ENCODE assay signal across 21 cellular contexts in the genomic region with DNA sequence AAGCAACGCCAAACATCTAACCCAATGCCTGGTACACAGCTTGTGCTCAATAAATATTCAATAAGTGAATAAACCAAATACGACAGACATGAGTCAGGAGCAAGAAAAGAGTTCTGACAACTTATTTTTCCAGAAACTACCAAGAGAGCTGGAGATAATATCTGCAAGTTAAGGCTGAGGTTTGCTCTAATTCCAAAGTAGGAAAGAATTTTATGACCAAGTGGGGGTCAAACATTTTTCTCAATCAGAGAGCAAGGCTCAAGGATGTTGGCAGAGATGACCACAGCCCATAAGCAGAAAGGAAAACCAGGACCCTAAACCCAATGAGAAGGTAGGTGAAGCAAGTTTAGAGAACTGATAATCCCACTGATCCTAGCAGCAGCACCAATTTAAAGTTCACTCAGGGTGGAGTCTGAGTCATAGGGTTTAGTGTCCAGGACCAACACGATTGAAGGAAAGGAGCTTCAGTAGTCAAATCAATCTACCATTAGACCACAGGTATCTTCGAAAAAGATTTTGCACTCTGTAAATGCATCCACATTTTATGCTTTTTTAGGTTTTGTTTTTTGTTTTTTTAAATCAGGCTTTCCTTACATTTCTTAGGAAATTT. TPM values are rescaled to one million over a fixed set of nuclear protein-coding genes. Genes with fewer than 3 reads are reported as not detected.
DNase-seq lines count a peak whose midpoint lies in the region; ATAC-seq and TF ChIP-seq lines count a peak whose summit lies in the region.
"Had no signal": no experiment of that assay in that cellular context is flagged by ENCODE, and none has a peak within 500 bp of the region (broad histone marks: within the 10 kb centered on the region; RNA-seq: fewer than 3 reads in every experiment).

No MANE protein-coding gene starts in this region.

- H3F3A ChIP-seq in SK-N-SH (replicated peaks; ENCODE audit: insufficient read depth): peaks cover 15% of the 10 kb centered on the region

- no peak for TF ChIP-seq POLR2A in adrenal gland (IDR thresholded peaks at IDR 0.05)

- no peaks in the 10 kb centered on the region for H3K79me2 ChIP-seq in SK-N-SH (ENCODE audit: insufficient read depth)

- no peak overlapping the region for H3K9ac ChIP-seq in SK-N-SH

- 59% methylated on average over 4 of the region's 4 CpGs for WGBS in SK-N-SH (ENCODE audit: low lambda C conversion rate)
- 68 to 78% (median 78%) methylated on average over 4 of the region's 4 CpGs for WGBS in adrenal gland, 4 donors

- no peak for TF ChIP-seq CTCF in left ventricle myocardium inferior (IDR thresholded peaks at IDR 0.05; ENCODE audit: borderline replicate concordance)
- TF ChIP-seq CTCF in SK-N-SH (IDR thresholded peaks at IDR 0.05): no peak
- no peak for TF ChIP-seq CTCF in fibroblast of villous mesenchyme (IDR thresholded peaks at IDR 0.05; ENCODE audit: insufficient read depth, low read depth, low read length)
- no peak for TF ChIP-seq CTCF in coronary artery (IDR thresholded peaks at IDR 0.05)
- no peak for TF ChIP-seq CTCF in adrenal gland (IDR thresholded peaks at IDR 0.05)

- H3K27me3 ChIP-seq in left ventricle myocardium inferior (ENCODE audit: low read depth) (no peaks in the 10 kb centered on the region), SK-N-SH (ENCODE audit: insufficient read depth) (no peaks in the 10 kb centered on the region), adrenal gland (no peaks in the 10 kb centered on the region)
- H3K27me3 ChIP-seq: neutrophil had no signal

- no peaks in the 10 kb centered on the region for H4K20me1 ChIP-seq in SK-N-SH (ENCODE audit: insufficient read depth)

- peak overlapping the region; percentile 55; the same call in 1 of the 2 replicates for H3K4me2 ChIP-seq in SK-N-SH

- peak overlapping the region; percentile 86 for H3K27ac ChIP-seq in left ventricle myocardium inferior (replicated peaks)
- peak overlapping the region in 1 of 2 experiments; percentile 33; a peak in 2 of 4 replicates for H3K27ac ChIP-seq in SK-N-SH (ENCODE audit: low read depth in 2 of 2, low read length in 1 of 2)
- no peak overlapping the region for H3K27ac ChIP-seq in coronary artery
- no peak overlapping the region for H3K27ac ChIP-seq in adrenal gland
- H3K27ac ChIP-seq: C4-2B, neutrophil had no signal

- CTCF ChIA-PET in SK-N-SH (lab: Yijun Ruan, JAX): interaction anchor here (1.0 to 2.1 kb wide), 4 partner anchors 65 to 180 kb away, joined by 3 to 11 read pairs (median 6); no protein-coding TSS in a partner anchor

- no peaks in the 10 kb centered on the region for H3K9me3 ChIP-seq in left ventricle myocardium inferior (replicated peaks)
- H3K9me3 ChIP-seq in SK-N-SH: no peaks in the 10 kb centered on the region
- no peaks in the 10 kb centered on the region for H3K9me3 ChIP-seq in adrenal gland (replicated peaks in 1 of 3)
- H3K9me3 ChIP-seq: neutrophil had no signal

- peaks cover 4% of the 10 kb centered on the region for H3K36me3 ChIP-seq in left ventricle myocardium inferior
- no peaks in the 10 kb centered on the region for H3K36me3 ChIP-seq in SK-N-SH (replicated peaks in 1 of 2; ENCODE audit: control insufficient read depth in 1 of 2, insufficient read depth in 2 of 2, low read length in 1 of 2)
- no peaks in the 10 kb centered on the region for H3K36me3 ChIP-seq in adrenal gland (replicated peaks in 1 of 2)
- H3K36me3 ChIP-seq: neutrophil had no signal

- no peaks in the 10 kb centered on the region for H3K9me2 ChIP-seq in SK-N-SH

- no peak overlapping the region for H2AFZ ChIP-seq in SK-N-SH (ENCODE audit: low read depth)

- no peak for ATAC-seq in Right ventricle myocardium superior (ENCODE audit: poor library complexity)
- ATAC-seq: activated CD4-positive, alpha-beta T cell treated with anti-CD3 and anti-CD28 coated beads for 36 hours; activated naive CD4-positive, alpha-beta T cell treated with anti-CD3 and anti-CD28 coated beads, Interleukin-2, amount 50 U/mL, for 72 hours; Panc1 had no signal

- H3K4me1 ChIP-seq in left ventricle myocardium inferior (peaks cover 70% of the 10 kb centered on the region), SK-N-SH (ENCODE audit: control insufficient read depth in 1 of 2, insufficient read depth in 2 of 2, low read depth in 1 of 2, low read length in 1 of 2) (peaks cover 4 to 5% of the 10 kb centered on the region in 2 experiments; a peak in 1 of 4 replicates), adrenal gland (replicated peaks in 1 of 2) (peaks cover 0 to 5% of the 10 kb centered on the region in 2 donors)

- POLR2A ChIA-PET in SK-N-SH (lab: Yijun Ruan, JAX): no interaction called here

- TF ChIP-seq RAD21 in SK-N-SH (IDR thresholded peaks at IDR 0.05; ENCODE audit: low read length): no peak

- no peak for TF ChIP-seq EP300 in SK-N-SH (IDR thresholded peaks at IDR 0.05; ENCODE audit: borderline replicate concordance in 1 of 2, low read depth in 1 of 2, low read length in 1 of 2)

- intact Hi-C loops in left ventricle myocardium inferior (cut with micrococcal nuclease) (no loop called here), Right ventricle myocardium superior (cut with DNase I) (loop anchor here (10.0 kb wide), 1 partner anchor 82 kb away; no protein-coding TSS in a partner anchor), adrenal gland (cut with DNase I) (loop anchor here in 1 of 2 donors (5.0 kb wide), 1 partner anchor 51 kb away; a partner anchor contains a TSS)

- DNase-seq in left ventricle myocardium inferior (no peak), Right ventricle myocardium superior (no peak), SK-N-SH (no peak), fibroblast of villous mesenchyme (ENCODE audit: low read depth) (peak; percentile 28), coronary artery (ENCODE audit: low spot score) (no peak), DMS79 treated with DMSO at 0.1 percent for 48 hours (lab: John Stamatoyannopoulos, UW) (no peak), adrenal gland (no peak), NCI-H2029 treated with DMSO at 0.1 percent for 48 hours (lab: John Stamatoyannopoulos, UW) (no peak)
- DNase-seq: activated CD4-positive, alpha-beta T cell treated with anti-CD3 and anti-CD28 coated beads for 36 hours; cortex of kidney; hippocampal formation; KBM-7; NCI-H1048; NCI-H187 treated with DMSO at 0.1 percent for 48 hours; NCI-H345; retina had no signal

- H3K4me3 ChIP-seq in left ventricle myocardium inferior (no peak overlapping the region), SK-N-SH (ENCODE audit: low read depth in 2 of 2, low read length in 1 of 2) (no peak overlapping the region), fibroblast of villous mesenchyme (ENCODE audit: low read depth, low read length) (no peak overlapping the region), coronary artery (no peak overlapping the region), adrenal gland (no peak overlapping the region)

TF ChIP-seq in SK-N-SH, 30 proteins besides CTCF, POLR2A, EP300 and RAD21:
- TF ChIP-seq, protein P1, sequence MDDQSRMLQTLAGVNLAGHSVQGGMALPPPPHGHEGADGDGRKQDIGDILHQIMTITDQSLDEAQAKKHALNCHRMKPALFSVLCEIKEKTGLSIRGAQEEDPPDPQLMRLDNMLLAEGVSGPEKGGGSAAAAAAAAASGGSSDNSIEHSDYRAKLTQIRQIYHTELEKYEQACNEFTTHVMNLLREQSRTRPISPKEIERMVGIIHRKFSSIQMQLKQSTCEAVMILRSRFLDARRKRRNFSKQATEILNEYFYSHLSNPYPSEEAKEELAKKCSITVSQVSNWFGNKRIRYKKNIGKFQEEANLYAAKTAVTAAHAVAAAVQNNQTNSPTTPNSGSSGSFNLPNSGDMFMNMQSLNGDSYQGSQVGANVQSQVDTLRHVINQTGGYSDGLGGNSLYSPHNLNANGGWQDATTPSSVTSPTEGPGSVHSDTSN (IDR thresholded peaks at IDR 0.05): peak; percentile 39; the same call in 1 of the 2 replicates
- TF ChIP-seq MXI1 (IDR thresholded peaks at IDR 0.05; ENCODE audit: low read depth, low read length) (no peak), JUND (IDR thresholded peaks at IDR 0.05) (peak; percentile 25; the same call in 1 of the 2 replicates), NFIC (IDR thresholded peaks at IDR 0.05; ENCODE audit: borderline replicate concordance) (no peak), SIN3A (IDR thresholded peaks at IDR 0.05; ENCODE audit: borderline replicate concordance, low read depth, low read length) (no peak), GATA2 (CRISPR knock-in tag; IDR thresholded peaks at IDR 0.05) (no peak), TCF12 (IDR thresholded peaks at IDR 0.05) (peak; percentile 29; the same call in 1 of the 2 replicates)
- TF ChIP-seq, protein P2, sequence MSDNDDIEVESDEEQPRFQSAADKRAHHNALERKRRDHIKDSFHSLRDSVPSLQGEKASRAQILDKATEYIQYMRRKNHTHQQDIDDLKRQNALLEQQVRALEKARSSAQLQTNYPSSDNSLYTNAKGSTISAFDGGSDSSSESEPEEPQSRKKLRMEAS (IDR thresholded peaks at IDR 0.05; ENCODE audit: low read depth): no peak
- TF ChIP-seq, protein P3, sequence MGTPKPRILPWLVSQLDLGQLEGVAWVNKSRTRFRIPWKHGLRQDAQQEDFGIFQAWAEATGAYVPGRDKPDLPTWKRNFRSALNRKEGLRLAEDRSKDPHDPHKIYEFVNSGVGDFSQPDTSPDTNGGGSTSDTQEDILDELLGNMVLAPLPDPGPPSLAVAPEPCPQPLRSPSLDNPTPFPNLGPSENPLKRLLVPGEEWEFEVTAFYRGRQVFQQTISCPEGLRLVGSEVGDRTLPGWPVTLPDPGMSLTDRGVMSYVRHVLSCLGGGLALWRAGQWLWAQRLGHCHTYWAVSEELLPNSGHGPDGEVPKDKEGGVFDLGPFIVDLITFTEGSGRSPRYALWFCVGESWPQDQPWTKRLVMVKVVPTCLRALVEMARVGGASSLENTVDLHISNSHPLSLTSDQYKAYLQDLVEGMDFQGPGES (IDR thresholded peaks at IDR 0.05; ENCODE audit: low read depth, low read length): no peak
TF ChIP-seq in SK-N-SH: peak in this region for 3.

RNA-seq across cellular contexts. Expression of a gene that starts 49.3 kb away (rescaled TPM):
- total RNA-seq in left ventricle myocardium inferior (29.2 TPM), Right ventricle myocardium superior (516 TPM), fibroblast of villous mesenchyme (0.86 and 0.97 TPM in 2 replicates), adrenal gland (1 to 10 TPM in 7 of 8 donors, not detected in 1; 2.2 to 7.2 (median 3.9) TPM)
- polyA plus RNA-seq in SK-N-SH (2012; rRNA removed) (1.0 and 1.8 TPM in 2 replicates), adrenal gland (10 to 100 TPM in 1 of 3 donors, 1 to 10 TPM in 2; 3.7 to 23.0 (median 8.4) TPM)
- polyA plus RNA-seq in SK-N-SH (2012; cell fraction: cytosol; rRNA removed): 0.12 and 0.38 TPM in 2 replicates
- polyA plus RNA-seq in SK-N-SH (2012; cell fraction: nucleus; rRNA removed): 12.0 and 12.4 TPM in 2 replicates
- total RNA-seq: G401 had no signal

Comparison
In these comparisons a context has a peak if more than half of its experiments do, and no peak if none do; other contexts are left out.
1. RNA of a gene that starts 49.3 kb away (total RNA-seq): 516 TPM in Right ventricle myocardium superior (single experiment); 29.2 TPM in left ventricle myocardium inferior (single experiment), 2.2 to 7.2 TPM in adrenal gland and 0.86 to 0.97 TPM in fibroblast of villous mesenchyme; every median in the first group is over 10 times any median in the second.